ENCODE assay signal across 1 cellular context in genomic region chr20:504632-505075, GRCh38.
TF ChIP-seq lines count a peak whose summit lies in the region.

No MANE protein-coding gene starts in this region.

TF ChIP-seq in HepG2, 621 proteins besides CTCF, POLR2A, EP300 and RAD21 (continued from another document and continues in another):
- TF ChIP-seq, protein P1, sequence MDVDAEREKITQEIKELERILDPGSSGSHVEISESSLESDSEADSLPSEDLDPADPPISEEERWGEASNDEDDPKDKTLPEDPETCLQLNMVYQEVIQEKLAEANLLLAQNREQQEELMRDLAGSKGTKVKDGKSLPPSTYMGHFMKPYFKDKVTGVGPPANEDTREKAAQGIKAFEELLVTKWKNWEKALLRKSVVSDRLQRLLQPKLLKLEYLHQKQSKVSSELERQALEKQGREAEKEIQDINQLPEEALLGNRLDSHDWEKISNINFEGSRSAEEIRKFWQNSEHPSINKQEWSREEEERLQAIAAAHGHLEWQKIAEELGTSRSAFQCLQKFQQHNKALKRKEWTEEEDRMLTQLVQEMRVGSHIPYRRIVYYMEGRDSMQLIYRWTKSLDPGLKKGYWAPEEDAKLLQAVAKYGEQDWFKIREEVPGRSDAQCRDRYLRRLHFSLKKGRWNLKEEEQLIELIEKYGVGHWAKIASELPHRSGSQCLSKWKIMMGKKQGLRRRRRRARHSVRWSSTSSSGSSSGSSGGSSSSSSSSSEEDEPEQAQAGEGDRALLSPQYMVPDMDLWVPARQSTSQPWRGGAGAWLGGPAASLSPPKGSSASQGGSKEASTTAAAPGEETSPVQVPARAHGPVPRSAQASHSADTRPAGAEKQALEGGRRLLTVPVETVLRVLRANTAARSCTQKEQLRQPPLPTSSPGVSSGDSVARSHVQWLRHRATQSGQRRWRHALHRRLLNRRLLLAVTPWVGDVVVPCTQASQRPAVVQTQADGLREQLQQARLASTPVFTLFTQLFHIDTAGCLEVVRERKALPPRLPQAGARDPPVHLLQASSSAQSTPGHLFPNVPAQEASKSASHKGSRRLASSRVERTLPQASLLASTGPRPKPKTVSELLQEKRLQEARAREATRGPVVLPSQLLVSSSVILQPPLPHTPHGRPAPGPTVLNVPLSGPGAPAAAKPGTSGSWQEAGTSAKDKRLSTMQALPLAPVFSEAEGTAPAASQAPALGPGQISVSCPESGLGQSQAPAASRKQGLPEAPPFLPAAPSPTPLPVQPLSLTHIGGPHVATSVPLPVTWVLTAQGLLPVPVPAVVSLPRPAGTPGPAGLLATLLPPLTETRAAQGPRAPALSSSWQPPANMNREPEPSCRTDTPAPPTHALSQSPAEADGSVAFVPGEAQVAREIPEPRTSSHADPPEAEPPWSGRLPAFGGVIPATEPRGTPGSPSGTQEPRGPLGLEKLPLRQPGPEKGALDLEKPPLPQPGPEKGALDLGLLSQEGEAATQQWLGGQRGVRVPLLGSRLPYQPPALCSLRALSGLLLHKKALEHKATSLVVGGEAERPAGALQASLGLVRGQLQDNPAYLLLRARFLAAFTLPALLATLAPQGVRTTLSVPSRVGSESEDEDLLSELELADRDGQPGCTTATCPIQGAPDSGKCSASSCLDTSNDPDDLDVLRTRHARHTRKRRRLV (CRISPR knock-in tag; IDR thresholded peaks at IDR 0.05): no peak
- peak; percentile 66; the same call in 1 of the 2 replicates for TF ChIP-seq ZNF12 (CRISPR knock-in tag; IDR thresholded peaks at IDR 0.05)
- TF ChIP-seq CEBPB (IDR thresholded peaks at IDR 0.05; ENCODE audit: borderline replicate concordance, low read depth, low read length): peak; percentile 97
- TF ChIP-seq AKAP8 (CRISPR knock-in tag; IDR thresholded peaks at IDR 0.05): no peak
- TF ChIP-seq NR2F6 (IDR thresholded peaks at IDR 0.05): no peak
- TF ChIP-seq NR2F6 (CRISPR knock-in tag; IDR thresholded peaks at IDR 0.05): peak; percentile 38; the same call in 1 of the 2 replicates
- TF ChIP-seq, protein P2, sequence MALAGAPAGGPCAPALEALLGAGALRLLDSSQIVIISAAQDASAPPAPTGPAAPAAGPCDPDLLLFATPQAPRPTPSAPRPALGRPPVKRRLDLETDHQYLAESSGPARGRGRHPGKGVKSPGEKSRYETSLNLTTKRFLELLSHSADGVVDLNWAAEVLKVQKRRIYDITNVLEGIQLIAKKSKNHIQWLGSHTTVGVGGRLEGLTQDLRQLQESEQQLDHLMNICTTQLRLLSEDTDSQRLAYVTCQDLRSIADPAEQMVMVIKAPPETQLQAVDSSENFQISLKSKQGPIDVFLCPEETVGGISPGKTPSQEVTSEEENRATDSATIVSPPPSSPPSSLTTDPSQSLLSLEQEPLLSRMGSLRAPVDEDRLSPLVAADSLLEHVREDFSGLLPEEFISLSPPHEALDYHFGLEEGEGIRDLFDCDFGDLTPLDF (CRISPR knock-in tag; IDR thresholded peaks at IDR 0.05): no peak
- no peak for TF ChIP-seq ZNF335 (CRISPR knock-in tag; IDR thresholded peaks at IDR 0.05)
- TF ChIP-seq TFDP2 (CRISPR knock-in tag; IDR thresholded peaks at IDR 0.05): no peak
- TF ChIP-seq ZNF101 (CRISPR knock-in tag; IDR thresholded peaks at IDR 0.05; ENCODE audit: borderline replicate concordance, low read depth): no peak
- TF ChIP-seq HNF1A (IDR thresholded peaks at IDR 0.05; ENCODE audit: low read depth): no peak
- no peak for TF ChIP-seq HNF1A (CRISPR knock-in tag; IDR thresholded peaks at IDR 0.05; ENCODE audit: borderline replicate concordance)
- no peak for TF ChIP-seq ATRX (CRISPR knock-in tag; IDR thresholded peaks at IDR 0.05; ENCODE audit: borderline replicate concordance)
- TF ChIP-seq, protein P3, sequence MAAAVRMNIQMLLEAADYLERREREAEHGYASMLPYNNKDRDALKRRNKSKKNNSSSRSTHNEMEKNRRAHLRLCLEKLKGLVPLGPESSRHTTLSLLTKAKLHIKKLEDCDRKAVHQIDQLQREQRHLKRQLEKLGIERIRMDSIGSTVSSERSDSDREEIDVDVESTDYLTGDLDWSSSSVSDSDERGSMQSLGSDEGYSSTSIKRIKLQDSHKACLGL (CRISPR knock-in tag; IDR thresholded peaks at IDR 0.05): no peak
- TF ChIP-seq ZNF446 (CRISPR knock-in tag; IDR thresholded peaks at IDR 0.05): no peak
- no peak for TF ChIP-seq RFX1 (IDR thresholded peaks at IDR 0.05)
- no peak for TF ChIP-seq ZNF704 (CRISPR knock-in tag; IDR thresholded peaks at IDR 0.05; ENCODE audit: borderline replicate concordance)
- TF ChIP-seq NR3C1 (CRISPR knock-in tag; IDR thresholded peaks at IDR 0.05): no peak
- TF ChIP-seq, protein P4, sequence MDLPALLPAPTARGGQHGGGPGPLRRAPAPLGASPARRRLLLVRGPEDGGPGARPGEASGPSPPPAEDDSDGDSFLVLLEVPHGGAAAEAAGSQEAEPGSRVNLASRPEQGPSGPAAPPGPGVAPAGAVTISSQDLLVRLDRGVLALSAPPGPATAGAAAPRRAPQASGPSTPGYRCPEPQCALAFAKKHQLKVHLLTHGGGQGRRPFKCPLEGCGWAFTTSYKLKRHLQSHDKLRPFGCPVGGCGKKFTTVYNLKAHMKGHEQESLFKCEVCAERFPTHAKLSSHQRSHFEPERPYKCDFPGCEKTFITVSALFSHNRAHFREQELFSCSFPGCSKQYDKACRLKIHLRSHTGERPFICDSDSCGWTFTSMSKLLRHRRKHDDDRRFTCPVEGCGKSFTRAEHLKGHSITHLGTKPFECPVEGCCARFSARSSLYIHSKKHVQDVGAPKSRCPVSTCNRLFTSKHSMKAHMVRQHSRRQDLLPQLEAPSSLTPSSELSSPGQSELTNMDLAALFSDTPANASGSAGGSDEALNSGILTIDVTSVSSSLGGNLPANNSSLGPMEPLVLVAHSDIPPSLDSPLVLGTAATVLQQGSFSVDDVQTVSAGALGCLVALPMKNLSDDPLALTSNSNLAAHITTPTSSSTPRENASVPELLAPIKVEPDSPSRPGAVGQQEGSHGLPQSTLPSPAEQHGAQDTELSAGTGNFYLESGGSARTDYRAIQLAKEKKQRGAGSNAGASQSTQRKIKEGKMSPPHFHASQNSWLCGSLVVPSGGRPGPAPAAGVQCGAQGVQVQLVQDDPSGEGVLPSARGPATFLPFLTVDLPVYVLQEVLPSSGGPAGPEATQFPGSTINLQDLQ (CRISPR knock-in tag; IDR thresholded peaks at IDR 0.05): no peak
- no peak for TF ChIP-seq PHF8 (CRISPR knock-in tag; IDR thresholded peaks at IDR 0.05)
- TF ChIP-seq, protein P5, sequence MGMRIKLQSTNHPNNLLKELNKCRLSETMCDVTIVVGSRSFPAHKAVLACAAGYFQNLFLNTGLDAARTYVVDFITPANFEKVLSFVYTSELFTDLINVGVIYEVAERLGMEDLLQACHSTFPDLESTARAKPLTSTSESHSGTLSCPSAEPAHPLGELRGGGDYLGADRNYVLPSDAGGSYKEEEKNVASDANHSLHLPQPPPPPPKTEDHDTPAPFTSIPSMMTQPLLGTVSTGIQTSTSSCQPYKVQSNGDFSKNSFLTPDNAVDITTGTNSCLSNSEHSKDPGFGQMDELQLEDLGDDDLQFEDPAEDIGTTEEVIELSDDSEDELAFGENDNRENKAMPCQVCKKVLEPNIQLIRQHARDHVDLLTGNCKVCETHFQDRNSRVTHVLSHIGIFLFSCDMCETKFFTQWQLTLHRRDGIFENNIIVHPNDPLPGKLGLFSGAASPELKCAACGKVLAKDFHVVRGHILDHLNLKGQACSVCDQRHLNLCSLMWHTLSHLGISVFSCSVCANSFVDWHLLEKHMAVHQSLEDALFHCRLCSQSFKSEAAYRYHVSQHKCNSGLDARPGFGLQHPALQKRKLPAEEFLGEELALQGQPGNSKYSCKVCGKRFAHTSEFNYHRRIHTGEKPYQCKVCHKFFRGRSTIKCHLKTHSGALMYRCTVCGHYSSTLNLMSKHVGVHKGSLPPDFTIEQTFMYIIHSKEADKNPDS (CRISPR knock-in tag; IDR thresholded peaks at IDR 0.05): no peak
- no peak for TF ChIP-seq PRDM15 (CRISPR knock-in tag; IDR thresholded peaks at IDR 0.05)
- TF ChIP-seq NFKB2 (CRISPR knock-in tag; IDR thresholded peaks at IDR 0.05; ENCODE audit: borderline replicate concordance): no peak
- TF ChIP-seq, protein P6, sequence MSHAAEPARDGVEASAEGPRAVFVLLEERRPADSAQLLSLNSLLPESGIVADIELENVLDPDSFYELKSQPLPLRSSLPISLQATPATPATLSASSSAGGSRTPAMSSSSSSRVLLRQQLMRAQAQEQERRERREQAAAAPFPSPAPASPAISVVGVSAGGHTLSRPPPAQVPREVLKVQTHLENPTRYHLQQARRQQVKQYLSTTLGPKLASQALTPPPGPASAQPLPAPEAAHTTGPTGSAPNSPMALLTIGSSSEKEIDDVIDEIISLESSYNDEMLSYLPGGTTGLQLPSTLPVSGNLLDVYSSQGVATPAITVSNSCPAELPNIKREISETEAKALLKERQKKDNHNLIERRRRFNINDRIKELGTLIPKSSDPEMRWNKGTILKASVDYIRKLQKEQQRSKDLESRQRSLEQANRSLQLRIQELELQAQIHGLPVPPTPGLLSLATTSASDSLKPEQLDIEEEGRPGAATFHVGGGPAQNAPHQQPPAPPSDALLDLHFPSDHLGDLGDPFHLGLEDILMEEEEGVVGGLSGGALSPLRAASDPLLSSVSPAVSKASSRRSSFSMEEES (CRISPR knock-in tag; IDR thresholded peaks at IDR 0.05): peak; percentile 65; the same call in 1 of the 2 replicates
- no peak for TF ChIP-seq PITX1 (CRISPR knock-in tag; IDR thresholded peaks at IDR 0.05)
- no peak for TF ChIP-seq FOXO1 (CRISPR knock-in tag; IDR thresholded peaks at IDR 0.05)
- TF ChIP-seq ZNF766 (CRISPR knock-in tag; IDR thresholded peaks at IDR 0.05; ENCODE audit: borderline replicate concordance): no peak
- TF ChIP-seq ERF (CRISPR knock-in tag; IDR thresholded peaks at IDR 0.05): peak; percentile 44; the same call in 1 of the 2 replicates
- TF ChIP-seq ZNF121 (CRISPR knock-in tag; IDR thresholded peaks at IDR 0.05): no peak
- no peak for TF ChIP-seq ZNF547 (CRISPR knock-in tag; IDR thresholded peaks at IDR 0.05)
- no peak for TF ChIP-seq SNRNP70 (IDR thresholded peaks at IDR 0.05; ENCODE audit: low read depth, low read length)
